In the genomic region with DNA sequence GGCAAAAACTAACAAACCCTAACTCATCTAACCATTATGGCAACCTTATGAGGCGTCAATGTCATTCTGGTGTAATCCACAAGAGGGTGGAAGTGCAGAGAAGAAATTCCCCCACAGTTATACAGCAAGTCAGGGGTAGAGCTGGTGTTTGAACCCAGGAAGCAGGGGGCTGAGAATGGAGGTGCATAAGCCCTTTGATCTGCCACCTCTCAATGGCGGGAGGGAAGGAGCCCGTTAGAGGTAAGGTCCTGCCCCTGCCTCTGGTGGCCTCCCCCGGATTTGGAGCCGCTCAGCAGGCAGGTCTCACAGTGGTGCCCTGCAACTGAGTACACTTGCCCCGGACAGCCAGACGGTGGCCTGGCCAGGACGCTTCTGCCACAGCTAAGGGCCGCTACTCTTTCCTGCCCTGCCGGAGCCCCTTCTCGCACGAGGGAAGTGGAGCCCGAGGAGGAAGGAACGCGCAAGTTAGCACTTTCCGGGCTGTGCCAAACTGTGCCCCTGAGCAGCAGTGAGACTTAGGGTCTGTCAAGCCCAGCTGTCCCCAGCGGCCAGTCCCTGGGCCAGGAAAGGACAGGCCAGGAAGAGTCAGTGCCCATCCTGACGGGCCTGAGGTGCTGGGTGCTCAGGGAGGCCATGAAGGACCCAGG, we compare ENCODE assay signal across 9 cellular contexts. TPM values are rescaled to one million over a fixed set of nuclear protein-coding genes. Genes with fewer than 3 reads are reported as not detected.
A peak's percentile ranks its signal among the peaks of the same experiment; 100 is the strongest.
DNase-seq lines count a peak whose midpoint lies in the region; ATAC-seq lines count a peak whose summit lies in the region.
"Had no signal": no experiment of that assay in that cellular context is flagged by ENCODE, and none has a peak within 500 bp of the region (broad histone marks: within the 10 kb centered on the region; RNA-seq: fewer than 3 reads in every experiment).

No MANE protein-coding gene starts in this region.

- intact Hi-C loops in left cardiac atrium (cut with DNase I): loop anchor here in 1 of 2 donors (5.0 kb wide), 1 partner anchor 229 kb away; no protein-coding TSS in a partner anchor

- peak; percentile 2 to 5 for ATAC-seq in left cardiac atrium
- peak; percentile 62 for ATAC-seq in stimulated activated naive CD8-positive, alpha-beta T cell treated with anti-CD3 and anti-CD28 coated beads, Interleukin-15, Interleukin-2, amounts not matched to agents 100 U/mL and 50 U/mL, for 24 hours
- ATAC-seq in HG02763 (IDR thresholded peaks at IDR 0.05; ENCODE audit: unreplicated experiment): no peak
- ATAC-seq in HG03457 (IDR thresholded peaks at IDR 0.05; ENCODE audit: unreplicated experiment): no peak

- peak; percentile 42 for DNase-seq in activated CD4-positive, alpha-beta T cell treated with anti-CD3 and anti-CD28 coated beads for 48 hours
- no peak for DNase-seq in activated CD4-positive, alpha-beta T cell treated with anti-CD3 and anti-CD28 coated beads for 1 hour
- DNase-seq in activated CD4-positive, CD25-positive, alpha-beta regulatory T cell treated with anti-CD3 and anti-CD28 coated beads, Interleukin-2, amount 50 U/mL, for 72 hours: peak; percentile 40
- DNase-seq in left cardiac atrium (peak; percentile 36), epidermal melanocyte (ENCODE audit: insufficient read length, low spot score) (no peak)
- peak; percentile 52 for DNase-seq in stimulated activated naive CD8-positive, alpha-beta T cell treated with anti-CD3 and anti-CD28 coated beads, Interleukin-15, Interleukin-2, amounts not matched to agents 100 U/mL and 50 U/mL, for 24 hours

RNA-seq across cellular contexts. Expression of a gene that starts 1.1 kb away (rescaled TPM):
- 1 to 10 TPM; 1.6 to 1.9 TPM for total RNA-seq in left cardiac atrium

RNA-seq across cellular contexts. Expression of a gene that starts 26.4 kb away (rescaled TPM):
- total RNA-seq in left cardiac atrium: under 1 TPM; 0.76 to 0.88 TPM
- total RNA-seq: pulmonary artery endothelial cell had no signal

RNA-seq across cellular contexts. Expression of a gene that starts 53.0 kb away (rescaled TPM):
- total RNA-seq in left cardiac atrium: 10 to 100 TPM; 31.2 to 37.6 TPM

Comparison
In these comparisons a context has a peak if more than half of its experiments do, and no peak if none do; other contexts are left out.
1. DNase-seq: peak in activated CD4-positive, alpha-beta T cell treated with anti-CD3 and anti-CD28 coated beads for 48 hours (single experiment), activated CD4-positive, CD25-positive, alpha-beta regulatory T cell treated with anti-CD3 and anti-CD28 coated beads, Interleukin-2, amount 50 U/mL, for 72 hours (single experiment), left cardiac atrium (single experiment) and stimulated activated naive CD8-positive, alpha-beta T cell treated with anti-CD3 and anti-CD28 coated beads, Interleukin-15, Interleukin-2, amounts not matched to agents 100 U/mL and 50 U/mL, for 24 hours (single experiment); none in activated CD4-positive, alpha-beta T cell treated with anti-CD3 and anti-CD28 coated beads for 1 hour (single experiment) and epidermal melanocyte (single experiment).
2. ATAC-seq: peak in left cardiac atrium (2 of 2) and stimulated activated naive CD8-positive, alpha-beta T cell treated with anti-CD3 and anti-CD28 coated beads, Interleukin-15, Interleukin-2, amounts not matched to agents 100 U/mL and 50 U/mL, for 24 hours (single experiment); none in HG02763 (single experiment) and HG03457 (single experiment).